In the genomic region with DNA sequence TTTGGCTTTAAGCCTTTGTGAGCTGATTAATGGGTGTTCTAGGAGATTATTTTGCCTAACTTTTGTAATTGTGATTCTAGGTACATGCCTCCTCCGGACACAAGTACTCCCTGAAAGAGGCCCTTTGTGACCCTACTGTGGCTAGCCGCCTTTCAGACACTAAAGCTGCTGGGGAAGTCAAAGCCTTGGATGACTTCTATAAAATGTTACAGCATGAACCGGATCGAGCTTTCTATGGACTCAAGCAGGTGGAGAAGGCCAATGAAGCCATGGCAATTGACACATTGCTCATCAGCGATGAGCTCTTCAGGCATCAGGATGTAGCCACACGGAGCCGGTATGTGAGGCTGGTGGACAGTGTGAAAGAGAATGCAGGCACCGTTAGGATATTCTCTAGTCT, we compare ENCODE assay signal across 8 cellular contexts. TPM values are rescaled to one million over a fixed set of nuclear protein-coding genes. Genes with fewer than 3 reads are reported as not detected.
DNase-seq lines count a peak whose midpoint lies in the region; ATAC-seq and TF ChIP-seq lines count a peak whose summit lies in the region.

No MANE protein-coding gene starts in this region.

- H3K36me3 ChIP-seq in Loucy (ENCODE audit: insufficient read depth, low read length) (no peaks in the 10 kb centered on the region), right lobe of liver (peaks cover 0 to 7% (median 4%) of the 10 kb centered on the region in 4 donors), transverse colon (no peaks in the 10 kb centered on the region)

- no peak for TF ChIP-seq POLR2A in right lobe of liver (IDR thresholded peaks at IDR 0.05)
- TF ChIP-seq POLR2A in transverse colon (IDR thresholded peaks at IDR 0.05): no peak

- peak overlapping the region; percentile 92 for H3K9ac ChIP-seq in Loucy (ENCODE audit: low read depth, low read length, poor library complexity, severe bottlenecking)

- H3K4me2 ChIP-seq in Loucy (ENCODE audit: low read depth, low read length, poor library complexity, severe bottlenecking): peak overlapping the region; percentile 94

- in situ Hi-C loops in transverse colon (cut with MboI; ENCODE audit: low pct_ligation_motif_present in 1 of 4, low pct_unique_long_range_greater_than_20kb in 1 of 4, low sequenced_read_pairs in 3 of 4): no loop called here

- peak overlapping the region; percentile 77 for H3K4me3 Mint-ChIP-seq in Calu3 (ENCODE audit: low read depth, unreplicated experiment)
- peak overlapping the region; percentile 93 to 97 (median 96) for H3K4me3 Mint-ChIP-seq in brain

- H3K36me3 Mint-ChIP-seq in Calu3 (ENCODE audit: insufficient read depth, unreplicated experiment) (peaks cover 60% of the 10 kb centered on the region), brain (peaks cover 25% of the 10 kb centered on the region)

- no peak overlapping the region for H2AFZ ChIP-seq in Loucy (ENCODE audit: low read length)

- no peaks in the 10 kb centered on the region for H3K9me3 Mint-ChIP-seq in Calu3 (ENCODE audit: low read depth, unreplicated experiment)
- peaks cover 0 to 3% (median 0%) of the 10 kb centered on the region in 5 experiments for H3K9me3 Mint-ChIP-seq in brain

- H3K9me3 ChIP-seq in Loucy (ENCODE audit: insufficient read depth, low read depth, low read length) (no peaks in the 10 kb centered on the region), right lobe of liver (no peaks in the 10 kb centered on the region), transverse colon (no peaks in the 10 kb centered on the region)

- H3K79me2 ChIP-seq in Loucy (ENCODE audit: insufficient read depth, low read length): peaks cover 69% of the 10 kb centered on the region

- intact Hi-C loops in Calu3 (cut with micrococcal nuclease; ENCODE audit: unreplicated experiment) (loop anchor here (2.0 kb wide), 1 partner anchor 113 kb away; no protein-coding TSS in a partner anchor), right lobe of liver (cut with DNase I) (no loop called here), transverse colon (cut with DNase I; ENCODE audit: low total_unique reads) (no loop called here)

- H3K27ac ChIP-seq in right lobe of liver (peak overlapping the region; percentile 78 to 95 (median 86)), transverse colon (peak overlapping the region; percentile 89 to 98 (median 93))

- peaks cover 4% of the 10 kb centered on the region for H3K27me3 ChIP-seq in Loucy (ENCODE audit: insufficient read depth, low read length, poor library complexity, severe bottlenecking)
- no peaks in the 10 kb centered on the region for H3K27me3 ChIP-seq in right lobe of liver
- H3K27me3 ChIP-seq in transverse colon: no peaks in the 10 kb centered on the region

- no peaks in the 10 kb centered on the region for H3F3A ChIP-seq in Loucy (ENCODE audit: low read depth)

- H3K4me1 Mint-ChIP-seq in Calu3 (ENCODE audit: low read depth, unreplicated experiment) (peaks cover 45% of the 10 kb centered on the region), brain (peaks cover 70% of the 10 kb centered on the region)

- TF ChIP-seq EP300 in transverse colon (IDR thresholded peaks at IDR 0.05; ENCODE audit: low read depth): no peak

- CTCF ChIA-PET in Calu3 (lab: Charles Lee): interaction anchor here (0.6 to 0.7 kb wide), 2 partner anchors 101 to 184 kb away, joined by 3 to 7 read pairs; no protein-coding TSS in a partner anchor

- no peaks in the 10 kb centered on the region for H3K9me2 ChIP-seq in Loucy (replicated peaks; ENCODE audit: low read depth, low read length)

- H3K27ac Mint-ChIP-seq in Calu3 (ENCODE audit: unreplicated experiment): peak overlapping the region; percentile 71
- H3K27ac Mint-ChIP-seq in brain: peak overlapping the region; percentile 95 to 99 (median 97)

- H3K27me3 Mint-ChIP-seq in Calu3 (ENCODE audit: unreplicated experiment) (no peaks in the 10 kb centered on the region), brain (peaks cover 27% of the 10 kb centered on the region)

- 54% methylated on average over 6 of the region's 8 CpGs for WGBS in right lobe of liver (ENCODE audit: insufficient coverage, low coverage, low lambda C conversion rate, missing lambda C conversion rate)
- WGBS in transverse colon (ENCODE audit: low coverage in 1 of 2), 2 donors: 32% methylated on average over 8 of the region's 8 CpGs; no CpG with 5 or more reads in 1 of the 2 donors

- BruUV-seq in Calu3 (replicated peaks; lab: Mats Ljungman, UMichigan): TSS peak; percentile 62

- ATAC-seq in right lobe of liver: no peak

- H3K4me3 ChIP-seq in Loucy (ENCODE audit: low read length, poor library complexity, severe bottlenecking): peak overlapping the region; percentile 92
- peak overlapping the region; percentile 53 to 72 (median 61) for H3K4me3 ChIP-seq in right lobe of liver
- peak overlapping the region; percentile 44 to 84 (median 55) for H3K4me3 ChIP-seq in transverse colon

- TF ChIP-seq CTCF in Calu3 (IDR thresholded peaks at IDR 0.05; ENCODE audit: unreplicated experiment): no peak
- TF ChIP-seq CTCF in Loucy (conservative IDR thresholded peaks at IDR 0.05; ENCODE audit: low read length): no peak
- no peak for TF ChIP-seq CTCF in brain (conservative IDR thresholded peaks at IDR 0.05)
- no peak for TF ChIP-seq CTCF in right lobe of liver (IDR thresholded peaks at IDR 0.05)
- TF ChIP-seq CTCF in transverse colon (IDR thresholded peaks at IDR 0.05): no peak

- H3K4me1 ChIP-seq in Loucy (ENCODE audit: insufficient read depth, low read length, poor library complexity, severe bottlenecking) (peaks cover 56% of the 10 kb centered on the region), right lobe of liver (peaks cover 0 to 65% (median 15%) of the 10 kb centered on the region in 4 donors), transverse colon (peaks cover 9 to 78% (median 60%) of the 10 kb centered on the region in 4 donors)

- peaks cover 58% of the 10 kb centered on the region for H4K20me1 ChIP-seq in Loucy (ENCODE audit: insufficient read depth, low read length, poor library complexity, severe bottlenecking)

- no peak for DNase-seq in Calu3
- no peak for DNase-seq in right lobe of liver
- DNase-seq in transverse colon: no peak
- DNase-seq in GOT3 (lab: John Stamatoyannopoulos, UW): no peak
- DNase-seq in NCI-H2196 (lab: John Stamatoyannopoulos, UW; ENCODE audit: unreplicated experiment): no peak
- DNase-seq in NCI-H1694 (lab: John Stamatoyannopoulos, UW): no peak

RNA-seq across cellular contexts. Expression of gene ITGA1, which starts 13.6 kb away (rescaled TPM):
- total RNA-seq in Calu3 (2022): 18.9 and 20.2 TPM in 2 replicates
- polyA plus RNA-seq in brain (ENCODE audit: insufficient read depth, low read depth, low replicate concordance): 3.5 TPM
- 100 to 1,000 TPM in 1 of 6 experiments, 10 to 100 TPM in 5; 66.5 to 116 (median 82.1) TPM for total RNA-seq in right lobe of liver
- total RNA-seq in transverse colon: 10 to 100 TPM; 42.6 to 83.2 (median 48.0) TPM

RNA-seq across cellular contexts. Expression of gene PELO, which starts 13.6 kb away (rescaled TPM):
- 24.6 and 26.4 TPM in 2 replicates for total RNA-seq in Calu3 (2022)
- polyA plus RNA-seq in brain (ENCODE audit: insufficient read depth, low read depth, low replicate concordance): 4.8 TPM
- total RNA-seq in right lobe of liver: 10 to 100 TPM; 14.6 to 24.6 (median 17.6) TPM
- 10 to 100 TPM; 10.1 to 62.3 (median 16.8) TPM for total RNA-seq in transverse colon
